In genomic region chr11:77361184-77361583, GRCh38 we compare ENCODE assay signal across 1 cellular context.
TF ChIP-seq lines count a peak whose summit lies in the region.

No MANE protein-coding gene starts in this region.

TF ChIP-seq in GM23338, 12 proteins besides CTCF, POLR2A, EP300 and RAD21:
- TF ChIP-seq, protein P1, sequence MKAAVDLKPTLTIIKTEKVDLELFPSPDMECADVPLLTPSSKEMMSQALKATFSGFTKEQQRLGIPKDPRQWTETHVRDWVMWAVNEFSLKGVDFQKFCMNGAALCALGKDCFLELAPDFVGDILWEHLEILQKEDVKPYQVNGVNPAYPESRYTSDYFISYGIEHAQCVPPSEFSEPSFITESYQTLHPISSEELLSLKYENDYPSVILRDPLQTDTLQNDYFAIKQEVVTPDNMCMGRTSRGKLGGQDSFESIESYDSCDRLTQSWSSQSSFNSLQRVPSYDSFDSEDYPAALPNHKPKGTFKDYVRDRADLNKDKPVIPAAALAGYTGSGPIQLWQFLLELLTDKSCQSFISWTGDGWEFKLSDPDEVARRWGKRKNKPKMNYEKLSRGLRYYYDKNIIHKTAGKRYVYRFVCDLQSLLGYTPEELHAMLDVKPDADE (IDR thresholded peaks at IDR 0.05), result no peak
